In genomic region chr6:91435630-91436029, GRCh38 we compare ENCODE assay signal across 16 cellular contexts.
DNase-seq lines count a peak whose midpoint lies in the region; ATAC-seq and TF ChIP-seq lines count a peak whose summit lies in the region.
"Had no signal": no experiment of that assay in that cellular context is flagged by ENCODE, and none has a peak within 500 bp of the region (broad histone marks: within the 10 kb centered on the region; RNA-seq: fewer than 3 reads in every experiment).

No MANE protein-coding gene starts in this region.

- peak overlapping the region; percentile 90 for H3K18ac ChIP-seq in IMR-90 (ENCODE audit: low read depth, low read length)

- H3K4me2 ChIP-seq in IMR-90 (ENCODE audit: low read depth, low read length): no peak overlapping the region

- TF ChIP-seq CTCF in IMR-90 (conservative IDR thresholded peaks at IDR 0.05; ENCODE audit: low read depth, low read length): no peak
- TF ChIP-seq CTCF in epithelial cell of esophagus (IDR thresholded peaks at IDR 0.05; ENCODE audit: insufficient read depth, low read depth, low read length, missing control alignments): no peak

- BruUV-seq in IMR-90 (replicated peaks; lab: Mats Ljungman, UMichigan): no TSS peak

- no peak overlapping the region for H2AK9ac ChIP-seq in IMR-90 (replicated peaks; ENCODE audit: low read depth, low read length, poor library complexity)

- H2BK5ac ChIP-seq in IMR-90 (ENCODE audit: low read depth, low read length, poor library complexity, severe bottlenecking): no peak overlapping the region

- peak overlapping the region; percentile 80 for H3K14ac ChIP-seq in IMR-90 (replicated peaks; ENCODE audit: low read depth, low read length)

- peak overlapping the region; percentile 92 for H2BK120ac ChIP-seq in IMR-90 (ENCODE audit: low read depth, low read length)

- H4K20me1 ChIP-seq in IMR-90 (ENCODE audit: insufficient read depth, low read length): no peaks in the 10 kb centered on the region

- no peak for TF ChIP-seq POLR2A in IMR-90 (IDR thresholded peaks at IDR 0.05; ENCODE audit: low read depth, low read length)

- H4K91ac ChIP-seq in IMR-90 (ENCODE audit: insufficient read depth, low read depth, low read length): peak overlapping the region; percentile 78

- H3K4ac ChIP-seq in IMR-90 (ENCODE audit: low read depth, low read length): peak overlapping the region; percentile 82

- DNase-seq in IMR-90 (no peak), epithelial cell of esophagus (ENCODE audit: low read depth) (peak; percentile 6), renal cortical epithelial cell (ENCODE audit: low read depth) (peak; percentile 29), KBM-7 (no peak)
- DNase-seq: C1 segment of cervical spinal cord; Calu3; CD4-positive, alpha-beta T cell; DMS 273 treated with DMSO at 0.1 percent for 48 hours; DMS79 treated with DMSO at 0.1 percent for 48 hours; GDM1; GM23248; KG1 had no signal

- in situ Hi-C loops in IMR-90 (cut with MboI; ENCODE audit: low sequenced_read_pairs): no loop called here
- in situ Hi-C loops in KBM-7 (cut with MboI; ENCODE audit: low pct_unique_long_range_greater_than_20kb, low sequenced_read_pairs): no loop called here

- H4K8ac ChIP-seq in IMR-90 (ENCODE audit: low read depth in 2 of 2, low read length in 2 of 2): peak overlapping the region in 1 of 2 experiments; percentile 58; a peak in 2 of 4 replicates

- no peak for TF ChIP-seq RAD21 in IMR-90 (IDR thresholded peaks at IDR 0.05; ENCODE audit: low read length)

- WGBS in IMR-90 (ENCODE audit: extremely low coverage in 2 of 2, insufficient read length in 1 of 2), 2 experiments: no CpG with 5 or more reads among the region's 1 CpG

- CTCF ChIA-PET in IMR-90 (lab: Yijun Ruan, JAX): interaction anchor here (0.6 kb wide), 1 partner anchor 30 kb away, joined by 4 read pairs; no protein-coding TSS in a partner anchor

- H4K5ac ChIP-seq in IMR-90 (ENCODE audit: low read depth, low read length): peak overlapping the region; percentile 95

- H2BK15ac ChIP-seq in IMR-90 (ENCODE audit: low read depth, low read length): peak overlapping the region; percentile 98

- no peaks in the 10 kb centered on the region for H3K36me3 ChIP-seq in IMR-90 (ENCODE audit: control insufficient read depth, insufficient read depth, low read length)

- H3K4me3 ChIP-seq in IMR-90 (ENCODE audit: insufficient read depth, low read depth, low read length) (no peak overlapping the region), epithelial cell of esophagus (ENCODE audit: low read length) (no peak overlapping the region)
- H3K4me3 ChIP-seq: GM23248 had no signal

- H3K9me1 ChIP-seq in IMR-90 (ENCODE audit: insufficient read depth, low read length): peaks cover 3% of the 10 kb centered on the region; the same call in 1 of the 2 replicates

- peak overlapping the region; percentile 79 for H2BK20ac ChIP-seq in IMR-90 (ENCODE audit: low read depth, low read length)

- H2AFZ ChIP-seq in IMR-90 (replicated peaks; ENCODE audit: low read length, poor library complexity): no peak overlapping the region
- H2AFZ ChIP-seq: GM23248 had no signal

- no peak overlapping the region for H3K56ac ChIP-seq in IMR-90 (ENCODE audit: extremely low read depth, insufficient read depth, low read length)

- H2AK5ac ChIP-seq in IMR-90 (ENCODE audit: low read depth, low read length): peak overlapping the region; percentile 57; the same call in 1 of the 2 replicates

- dilution Hi-C loops in IMR-90 (cut with HindIII; ENCODE audit: low sequenced_read_pairs, unreplicated experiment): no loop called here

- H3K9ac ChIP-seq in IMR-90 (ENCODE audit: low read depth, low read length): no peak overlapping the region
- H3K9ac ChIP-seq: GM23248 had no signal

- H3K4me1 ChIP-seq in IMR-90 (ENCODE audit: control insufficient read depth, insufficient read depth, low read length): peaks cover 16% of the 10 kb centered on the region

- no peaks in the 10 kb centered on the region for H3K27me3 ChIP-seq in IMR-90 (ENCODE audit: control insufficient read depth, insufficient read depth, low read length)

- H3K23ac ChIP-seq in IMR-90 (ENCODE audit: low read depth, low read length): peak overlapping the region; percentile 59

- H3K27ac ChIP-seq in IMR-90 (ENCODE audit: insufficient read depth, low read length): no peak overlapping the region
- H3K27ac ChIP-seq: GM23248 had no signal

- H3K9me3 ChIP-seq in IMR-90 (ENCODE audit: control insufficient read depth, insufficient read depth, low read length): no peaks in the 10 kb centered on the region

- no peaks in the 10 kb centered on the region for H3K79me1 ChIP-seq in IMR-90 (ENCODE audit: low read depth in 1 of 2, low read length in 2 of 2)

- peak; percentile 43 for ATAC-seq in GM21360 (IDR thresholded peaks at IDR 0.05; ENCODE audit: unreplicated experiment)
- ATAC-seq in IMR-90 (ENCODE audit: low read depth): no peak
- no peak for ATAC-seq in HG03469 (IDR thresholded peaks at IDR 0.05; ENCODE audit: unreplicated experiment)
- no peak for ATAC-seq in GM19455 (IDR thresholded peaks at IDR 0.05; ENCODE audit: unreplicated experiment)
- ATAC-seq: HCT116 had no signal

- intact Hi-C loops in IMR-90 (cut with micrococcal nuclease): loop anchor here (5.0 to 10.0 kb wide), 4 partner anchors 78 to 1979 kb away; partner anchors contain the start of gene EPHA7

- POLR2A ChIA-PET in IMR-90 (lab: Charles Lee; ENCODE audit: unreplicated experiment): interaction anchor here (0.6 kb wide), 1 partner anchor 452 kb away, joined by 9 read pairs; no protein-coding TSS in a partner anchor

TF ChIP-seq in IMR-90, 13 proteins besides CTCF, POLR2A, EP300 and RAD21:
- TF ChIP-seq NFE2L2 (IDR thresholded peaks at IDR 0.05; ENCODE audit: low read depth, low read length) (no peak), BHLHE40 (IDR thresholded peaks at IDR 0.05; ENCODE audit: low read depth, low read length) (no peak), RFX5 (IDR thresholded peaks at IDR 0.05; ENCODE audit: low read depth, low read length) (no peak), CHD1 (IDR thresholded peaks at IDR 0.05; ENCODE audit: low read depth, low read length) (no peak), MXI1 (IDR thresholded peaks at IDR 0.05; ENCODE audit: borderline replicate concordance, low read depth, low read length) (no peak), MAZ (IDR thresholded peaks at IDR 0.05; ENCODE audit: borderline replicate concordance, low read depth, low read length) (no peak), MAFK (IDR thresholded peaks at IDR 0.05; ENCODE audit: low read depth, low read length) (no peak), RCOR1 (IDR thresholded peaks at IDR 0.05; ENCODE audit: insufficient replicate concordance, low read length) (no peak), CEBPB (IDR thresholded peaks at IDR 0.05; ENCODE audit: low read depth, low read length) (no peak), SMC3 (IDR thresholded peaks at IDR 0.05; ENCODE audit: low read depth, low read length) (no peak), FOS (IDR thresholded peaks at IDR 0.05; ENCODE audit: low read depth, low read length) (no peak)
- TF ChIP-seq, protein P1, sequence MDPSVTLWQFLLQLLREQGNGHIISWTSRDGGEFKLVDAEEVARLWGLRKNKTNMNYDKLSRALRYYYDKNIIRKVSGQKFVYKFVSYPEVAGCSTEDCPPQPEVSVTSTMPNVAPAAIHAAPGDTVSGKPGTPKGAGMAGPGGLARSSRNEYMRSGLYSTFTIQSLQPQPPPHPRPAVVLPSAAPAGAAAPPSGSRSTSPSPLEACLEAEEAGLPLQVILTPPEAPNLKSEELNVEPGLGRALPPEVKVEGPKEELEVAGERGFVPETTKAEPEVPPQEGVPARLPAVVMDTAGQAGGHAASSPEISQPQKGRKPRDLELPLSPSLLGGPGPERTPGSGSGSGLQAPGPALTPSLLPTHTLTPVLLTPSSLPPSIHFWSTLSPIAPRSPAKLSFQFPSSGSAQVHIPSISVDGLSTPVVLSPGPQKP (IDR thresholded peaks at IDR 0.05; ENCODE audit: borderline replicate concordance, low read depth, low read length): no peak
- TF ChIP-seq, protein P2, sequence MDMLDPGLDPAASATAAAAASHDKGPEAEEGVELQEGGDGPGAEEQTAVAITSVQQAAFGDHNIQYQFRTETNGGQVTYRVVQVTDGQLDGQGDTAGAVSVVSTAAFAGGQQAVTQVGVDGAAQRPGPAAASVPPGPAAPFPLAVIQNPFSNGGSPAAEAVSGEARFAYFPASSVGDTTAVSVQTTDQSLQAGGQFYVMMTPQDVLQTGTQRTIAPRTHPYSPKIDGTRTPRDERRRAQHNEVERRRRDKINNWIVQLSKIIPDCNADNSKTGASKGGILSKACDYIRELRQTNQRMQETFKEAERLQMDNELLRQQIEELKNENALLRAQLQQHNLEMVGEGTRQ (IDR thresholded peaks at IDR 0.05; ENCODE audit: low read depth, low read length): no peak

Comparison
In these comparisons a context has a peak if more than half of its experiments do, and no peak if none do; other contexts are left out.
1. DNase-seq: peak in epithelial cell of esophagus (single experiment) and renal cortical epithelial cell (single experiment); none in IMR-90 (single experiment) and KBM-7 (single experiment).